ENCODE assay signal across 9 cellular contexts in the genomic region with DNA sequence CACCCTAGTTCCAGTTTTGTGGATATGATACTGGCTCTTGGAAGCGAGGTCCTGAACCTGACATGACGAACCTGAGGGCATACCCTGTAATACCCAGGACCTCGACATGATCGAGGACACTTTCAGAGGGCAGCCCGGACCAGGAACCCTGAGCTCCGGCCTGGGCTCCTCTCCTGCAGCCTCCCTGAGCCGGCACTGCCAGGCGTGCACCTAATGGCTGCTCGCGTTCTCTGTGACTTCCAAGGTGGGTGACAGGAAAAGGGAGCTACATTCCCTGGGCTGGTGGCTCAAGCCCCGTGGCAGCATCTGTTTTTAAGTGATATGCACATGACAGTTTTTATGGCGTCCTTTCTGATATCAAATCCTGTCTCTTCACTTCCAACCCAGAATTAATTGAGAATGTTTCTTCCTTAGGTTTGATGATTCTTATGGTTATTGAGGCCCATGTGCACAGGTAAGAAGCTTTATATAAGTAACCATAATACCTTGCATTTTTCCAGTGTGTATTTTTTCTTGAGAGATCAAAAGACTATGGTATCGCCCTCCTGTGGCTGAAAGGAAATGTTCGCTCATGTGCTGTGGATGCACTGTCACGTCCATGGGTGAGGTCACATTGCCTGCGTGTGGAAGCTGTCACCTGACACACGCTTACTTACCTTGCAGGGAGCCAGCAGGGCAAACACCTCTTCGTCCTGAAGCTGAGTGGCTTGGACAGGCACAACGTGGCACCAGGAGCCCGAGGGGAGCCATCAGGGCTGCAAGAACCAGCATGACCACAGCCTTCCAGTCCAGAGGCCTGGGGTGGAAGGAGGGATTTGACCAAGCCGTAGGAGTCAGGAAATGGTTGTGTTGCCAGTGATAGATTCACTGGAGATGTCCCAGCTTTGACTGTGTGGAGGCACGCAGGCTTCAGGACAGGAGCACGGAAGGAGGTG.
DNase-seq lines count a peak whose midpoint lies in the region; ATAC-seq and TF ChIP-seq lines count a peak whose summit lies in the region.
"Had no signal": no experiment of that assay in that cellular context is flagged by ENCODE, and none has a peak within 500 bp of the region (broad histone marks: within the 10 kb centered on the region; RNA-seq: fewer than 3 reads in every experiment).

No MANE protein-coding gene starts in this region.

- no peak overlapping the region for H3K27ac Mint-ChIP-seq in CD4-positive, alpha-beta T cell
- H3K27ac Mint-ChIP-seq in glutamatergic neuron (ENCODE audit: unreplicated experiment): peak overlapping the region; percentile 43
- H3K27ac Mint-ChIP-seq: activated naive CD8-positive, alpha-beta T cell had no signal

- intact Hi-C loops in CD4-positive, alpha-beta T cell (cut with DNase I, micrococcal nuclease): no loop called here
- intact Hi-C loops in esophagus squamous epithelium (cut with DNase I): no loop called here

- no peak overlapping the region for H3K4me3 Mint-ChIP-seq in CD4-positive, alpha-beta T cell
- H3K4me3 Mint-ChIP-seq in glutamatergic neuron (ENCODE audit: unreplicated experiment): peak overlapping the region; percentile 14
- H3K4me3 Mint-ChIP-seq: activated naive CD8-positive, alpha-beta T cell had no signal

- no peak overlapping the region for H3K4me3 ChIP-seq in esophagus squamous epithelium

- H3K4me1 ChIP-seq in esophagus squamous epithelium: peaks cover 0 to 15% (median 0%) of the 10 kb centered on the region in 3 donors

- no peaks in the 10 kb centered on the region for H3K9me3 Mint-ChIP-seq in CD4-positive, alpha-beta T cell
- peaks cover 4% of the 10 kb centered on the region for H3K9me3 Mint-ChIP-seq in glutamatergic neuron (ENCODE audit: unreplicated experiment)

- no peak for TF ChIP-seq CTCF in CD4-positive, alpha-beta T cell (IDR thresholded peaks at IDR 0.05)
- TF ChIP-seq CTCF in glutamatergic neuron (IDR thresholded peaks at IDR 0.05; ENCODE audit: partially characterized antibody, unreplicated experiment) (peak; percentile 57), esophagus squamous epithelium (IDR thresholded peaks at IDR 0.05) (peak in 3 of 6 experiments; percentile 19 to 41 (median 30))

- 85 to 89% methylated on average over 11 to 19 of the region's 23 CpGs for WGBS in esophagus squamous epithelium, 2 donors

- H3K36me3 Mint-ChIP-seq in CD4-positive, alpha-beta T cell (ENCODE audit: low read depth): no peaks in the 10 kb centered on the region
- no peaks in the 10 kb centered on the region for H3K36me3 Mint-ChIP-seq in glutamatergic neuron (ENCODE audit: unreplicated experiment)
- H3K36me3 Mint-ChIP-seq: activated naive CD8-positive, alpha-beta T cell had no signal

- CTCF ChIA-PET in CD4-positive, alpha-beta T cell (lab: Charles Lee): no interaction called here

- no peaks in the 10 kb centered on the region for H3K36me3 ChIP-seq in esophagus squamous epithelium

- POLR2A ChIA-PET in CD4-positive, alpha-beta T cell (lab: Charles Lee): interaction anchor here (0.9 kb wide), 1 partner anchor 52 kb away, joined by 3 read pairs; no protein-coding TSS in a partner anchor

- peak; percentile 49 for ATAC-seq in CD4-positive, alpha-beta T cell (ENCODE audit: poor library complexity)
- peak; percentile 50 for ATAC-seq in GM18502 (IDR thresholded peaks at IDR 0.05; ENCODE audit: poor library complexity, unreplicated experiment)
- ATAC-seq in HG03045 (IDR thresholded peaks at IDR 0.05; ENCODE audit: unreplicated experiment): no peak

- H3K4me1 Mint-ChIP-seq in CD4-positive, alpha-beta T cell (ENCODE audit: low read depth): no peaks in the 10 kb centered on the region
- H3K4me1 Mint-ChIP-seq in glutamatergic neuron (ENCODE audit: low read depth, unreplicated experiment): peaks cover 33% of the 10 kb centered on the region

- no peaks in the 10 kb centered on the region for H3K27me3 ChIP-seq in CD4-positive, alpha-beta T cell (ENCODE audit: control insufficient read depth, insufficient read depth, low read length)
- H3K27me3 ChIP-seq in esophagus squamous epithelium: peaks cover 0 to 11% (median 0%) of the 10 kb centered on the region in 4 donors

- no peaks in the 10 kb centered on the region for H3K27me3 Mint-ChIP-seq in CD4-positive, alpha-beta T cell
- H3K27me3 Mint-ChIP-seq in glutamatergic neuron (ENCODE audit: unreplicated experiment): peaks cover 7% of the 10 kb centered on the region
- H3K27me3 Mint-ChIP-seq: activated naive CD8-positive, alpha-beta T cell had no signal

- DNase-seq in CD4-positive, alpha-beta T cell: no peak
- peak; percentile 79 for DNase-seq in NCI-H748 (lab: John Stamatoyannopoulos, UW; ENCODE audit: unreplicated experiment)
- peak; percentile 43 for DNase-seq in glutamatergic neuron
- no peak for DNase-seq in DMS79 treated with DMSO at 0.1 percent for 48 hours (lab: John Stamatoyannopoulos, UW)
- no peak for DNase-seq in esophagus squamous epithelium (lab: John Stamatoyannopoulos, UW)
- no peak for DNase-seq in stimulated activated CD4-positive, alpha-beta T cell treated with anti-CD3 and anti-CD28 coated beads, Interleukin-4, amount 100 ng/mL, for 4 hours

- TF ChIP-seq POLR2A in esophagus squamous epithelium (IDR thresholded peaks at IDR 0.05): no peak

- H3K27ac ChIP-seq in CD4-positive, alpha-beta T cell (ENCODE audit: low read depth, low read length): no peak overlapping the region
- H3K27ac ChIP-seq in esophagus squamous epithelium: no peak overlapping the region

- H3K9me3 ChIP-seq in CD4-positive, alpha-beta T cell (ENCODE audit: control insufficient read depth, low read length): no peaks in the 10 kb centered on the region
- H3K9me3 ChIP-seq in esophagus squamous epithelium: no peaks in the 10 kb centered on the region

Comparison
In these comparisons a context has a peak if more than half of its experiments do, and no peak if none do; other contexts are left out.
1. DNase-seq: peak in NCI-H748 (single experiment) and glutamatergic neuron (single experiment); none in CD4-positive, alpha-beta T cell (0 of 10), DMS79 treated with DMSO at 0.1 percent for 48 hours (single experiment), esophagus squamous epithelium (single experiment) and stimulated activated CD4-positive, alpha-beta T cell treated with anti-CD3 and anti-CD28 coated beads, Interleukin-4, amount 100 ng/mL, for 4 hours (0 of 2).